Comparison of ENCODE assay signal across 11 cellular contexts in genomic region chr15:63605816-63606215, GRCh38. TPM values are rescaled to one million over a fixed set of nuclear protein-coding genes. Genes with fewer than 3 reads are reported as not detected.
A peak's percentile ranks its signal among the peaks of the same experiment; 100 is the strongest.
DNase-seq lines count a peak whose midpoint lies in the region; ATAC-seq and TF ChIP-seq lines count a peak whose summit lies in the region.
"Had no signal": no experiment of that assay in that cellular context is flagged by ENCODE, and none has a peak within 500 bp of the region (broad histone marks: within the 10 kb centered on the region; RNA-seq: fewer than 3 reads in every experiment).

No MANE protein-coding gene starts in this region.

- DNase-seq in KBM-7 (peak; percentile 75), vagina (ENCODE audit: extremely low spot score in 2 of 2) (no peak), COR-L47 (lab: John Stamatoyannopoulos, UW) (no peak)
- DNase-seq in activated CD8-positive, alpha-beta T cell treated with anti-CD3 and anti-CD28 coated beads, Interleukin-2, amount 10 ng/mL, durations not matched to agents 7 days and 5 days = peak; percentile 83
- peak; percentile 19 to 36 (median 33) for DNase-seq in effector memory CD8-positive, alpha-beta T cell
- peak; percentile 54 for DNase-seq in stimulated activated naive CD8-positive, alpha-beta T cell treated with anti-CD3 and anti-CD28 coated beads, Interleukin-15, Interleukin-2, amounts not matched to agents 100 U/mL and 50 U/mL, for 24 hours
- DNase-seq: GM23248, SHP77 treated with DMSO at 0.1 percent for 48 hours had no signal

- no peak for TF ChIP-seq POLR2A in vagina (IDR thresholded peaks at IDR 0.05)

- H3K36me3 Mint-ChIP-seq in activated CD8-positive, alpha-beta T cell treated with anti-CD3 and anti-CD28 coated beads, Interleukin-2, amount 10 ng/mL, durations not matched to agents 7 days and 5 days (ENCODE audit: low read depth) = peaks cover 26% of the 10 kb centered on the region
- H3K36me3 Mint-ChIP-seq in effector memory CD8-positive, alpha-beta T cell (ENCODE audit: insufficient read depth) = peaks cover 64% of the 10 kb centered on the region

- TF ChIP-seq CTCF in vagina (IDR thresholded peaks at IDR 0.05) = no peak

- H3K9me3 Mint-ChIP-seq in activated CD8-positive, alpha-beta T cell treated with anti-CD3 and anti-CD28 coated beads, Interleukin-2, amount 10 ng/mL, durations not matched to agents 7 days and 5 days (ENCODE audit: insufficient read depth) = no peaks in the 10 kb centered on the region
- no peaks in the 10 kb centered on the region for H3K9me3 Mint-ChIP-seq in effector memory CD8-positive, alpha-beta T cell

- H3K4me1 Mint-ChIP-seq in activated CD8-positive, alpha-beta T cell treated with anti-CD3 and anti-CD28 coated beads, Interleukin-2, amount 10 ng/mL, durations not matched to agents 7 days and 5 days (ENCODE audit: low read depth) = peaks cover 70% of the 10 kb centered on the region
- peaks cover 30 to 45% of the 10 kb centered on the region in 2 donors for H3K4me1 Mint-ChIP-seq in effector memory CD8-positive, alpha-beta T cell (ENCODE audit: low read depth in 2 of 2)

- H3K27ac ChIP-seq in vagina = no peak overlapping the region
- H3K27ac ChIP-seq: GM23248, right atrium auricular region had no signal

- POLR2A ChIA-PET in activated CD8-positive, alpha-beta T cell treated with anti-CD3 and anti-CD28 coated beads, Interleukin-2, amount 10 ng/mL, durations not matched to agents 7 days and 5 days (lab: Charles Lee) = interaction anchor here (0.9 to 1.5 kb wide), 2 partner anchors 463 to 488 kb away, joined by 3 to 6 read pairs; partner anchors contain the start of gene CIAO2A

- peak overlapping the region; percentile 94 for H3K27ac Mint-ChIP-seq in activated CD8-positive, alpha-beta T cell treated with anti-CD3 and anti-CD28 coated beads, Interleukin-2, amount 10 ng/mL, durations not matched to agents 7 days and 5 days
- peak overlapping the region; percentile 82 to 90 for H3K27ac Mint-ChIP-seq in effector memory CD8-positive, alpha-beta T cell

- H3K27me3 Mint-ChIP-seq in activated CD8-positive, alpha-beta T cell treated with anti-CD3 and anti-CD28 coated beads, Interleukin-2, amount 10 ng/mL, durations not matched to agents 7 days and 5 days (ENCODE audit: low read depth) = peaks cover 3% of the 10 kb centered on the region
- H3K27me3 Mint-ChIP-seq in effector memory CD8-positive, alpha-beta T cell = no peaks in the 10 kb centered on the region

- peak; percentile 69 for ATAC-seq in activated CD8-positive, alpha-beta T cell treated with anti-CD3 and anti-CD28 coated beads, Interleukin-2, amount 10 ng/mL, durations not matched to agents 7 days and 5 days
- ATAC-seq in effector memory CD8-positive, alpha-beta T cell (replicated peaks) = peak; percentile 38
- peak; percentile 68 for ATAC-seq in stimulated activated naive CD8-positive, alpha-beta T cell treated with anti-CD3 and anti-CD28 coated beads, Interleukin-15, Interleukin-2, amounts not matched to agents 100 U/mL and 50 U/mL, for 24 hours
- ATAC-seq in GM19351 (IDR thresholded peaks at IDR 0.05; ENCODE audit: unreplicated experiment) (no peak), GM21447 (IDR thresholded peaks at IDR 0.05; ENCODE audit: unreplicated experiment) (no peak)

- in situ Hi-C loops in KBM-7 (cut with MboI; ENCODE audit: low pct_unique_long_range_greater_than_20kb, low sequenced_read_pairs) = loop anchor here (25.0 kb wide), 1 partner anchor 456 kb away; no protein-coding TSS in a partner anchor

- no peak overlapping the region for H3K4me3 ChIP-seq in vagina
- H3K4me3 ChIP-seq: GM23248, right atrium auricular region had no signal

- H3K9me3 ChIP-seq in vagina = no peaks in the 10 kb centered on the region
- H3K9me3 ChIP-seq: right atrium auricular region had no signal

- peaks cover 0 to 22% of the 10 kb centered on the region in 2 donors for H3K36me3 ChIP-seq in vagina

- H3K27me3 ChIP-seq in vagina = no peaks in the 10 kb centered on the region
- H3K27me3 ChIP-seq: right atrium auricular region had no signal

- H3K4me1 ChIP-seq in vagina = peaks cover 33% of the 10 kb centered on the region

- peak overlapping the region; percentile 30 for H3K4me3 Mint-ChIP-seq in activated CD8-positive, alpha-beta T cell treated with anti-CD3 and anti-CD28 coated beads, Interleukin-2, amount 10 ng/mL, durations not matched to agents 7 days and 5 days
- H3K4me3 Mint-ChIP-seq in effector memory CD8-positive, alpha-beta T cell = peak overlapping the region; percentile 25 to 61

- intact Hi-C loops in vagina (cut with DNase I) = loop anchor here (10.0 kb wide), 1 partner anchor 121 kb away; no protein-coding TSS in a partner anchor

- CTCF ChIA-PET in activated CD8-positive, alpha-beta T cell treated with anti-CD3 and anti-CD28 coated beads, Interleukin-2, amount 10 ng/mL, durations not matched to agents 7 days and 5 days (lab: Charles Lee) = interaction anchor here (0.7 to 7.6 kb wide), 15 partner anchors 10 to 547 kb away, joined by 3 to 132 read pairs (median 4); partner anchors contain the start of genes CIAO2A and DAPK2

RNA-seq across cellular contexts. Expression of gene FBXL22, which starts 8.6 kb away (rescaled TPM):
- 1 to 10 TPM in 1 of 2 experiments, under 1 TPM in 1; 0.66 to 1.4 TPM for total RNA-seq in activated CD8-positive, alpha-beta T cell treated with anti-CD3 and anti-CD28 coated beads, Interleukin-2, amount 10 ng/mL, durations not matched to agents 7 days and 5 days
- 10.1 TPM for total RNA-seq in vagina

Comparison
In these comparisons a context has a peak if more than half of its experiments do, and no peak if none do; other contexts are left out.
1. DNase-seq: peak in KBM-7 (single experiment), activated CD8-positive, alpha-beta T cell treated with anti-CD3 and anti-CD28 coated beads, Interleukin-2, amount 10 ng/mL, durations not matched to agents 7 days and 5 days (single experiment), effector memory CD8-positive, alpha-beta T cell (3 of 3) and stimulated activated naive CD8-positive, alpha-beta T cell treated with anti-CD3 and anti-CD28 coated beads, Interleukin-15, Interleukin-2, amounts not matched to agents 100 U/mL and 50 U/mL, for 24 hours (single experiment); none in vagina (0 of 2) and COR-L47 (single experiment).
2. ATAC-seq: peak in activated CD8-positive, alpha-beta T cell treated with anti-CD3 and anti-CD28 coated beads, Interleukin-2, amount 10 ng/mL, durations not matched to agents 7 days and 5 days (single experiment), effector memory CD8-positive, alpha-beta T cell (single experiment) and stimulated activated naive CD8-positive, alpha-beta T cell treated with anti-CD3 and anti-CD28 coated beads, Interleukin-15, Interleukin-2, amounts not matched to agents 100 U/mL and 50 U/mL, for 24 hours (single experiment); none in GM19351 (single experiment) and GM21447 (single experiment).